Comparison of ENCODE assay signal across 16 cellular contexts in the genomic region with DNA sequence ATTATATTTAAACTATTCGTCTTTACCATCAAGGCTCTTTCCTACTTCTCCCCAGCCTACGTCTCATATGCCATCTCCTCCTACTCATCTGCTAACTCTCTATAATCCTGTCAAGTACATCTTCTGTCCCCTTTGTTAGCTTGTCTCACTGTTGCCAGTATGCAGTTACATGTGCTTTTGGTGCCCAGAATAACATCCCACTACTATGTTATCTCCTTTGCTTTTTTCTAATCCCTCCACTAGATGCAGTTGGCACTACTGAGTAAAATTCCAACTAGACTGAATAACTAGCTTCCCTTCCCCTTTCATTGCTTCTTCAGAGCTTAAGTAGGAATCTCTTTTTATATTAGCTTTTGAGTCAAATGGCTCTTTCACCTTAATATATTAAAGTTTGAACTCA. TPM values are rescaled to one million over a fixed set of nuclear protein-coding genes. Genes with fewer than 3 reads are reported as not detected.
DNase-seq lines count a peak whose midpoint lies in the region; ATAC-seq, FAIRE-seq and TF ChIP-seq lines count a peak whose summit lies in the region.
"Had no signal": no experiment of that assay in that cellular context is flagged by ENCODE, and none has a peak within 500 bp of the region (broad histone marks: within the 10 kb centered on the region; RNA-seq: fewer than 3 reads in every experiment).

No MANE protein-coding gene starts in this region.

- no peaks in the 10 kb centered on the region for H3K36me3 Mint-ChIP-seq in nephron (ENCODE audit: low read depth)
- peaks cover 23% of the 10 kb centered on the region for H3K36me3 Mint-ChIP-seq in activated T-cell treated with anti-CD3 and anti-CD28 coated beads, Interleukin-2, amount 50 U/mL, for 24 hours (ENCODE audit: low read depth)

- POLR2A ChIA-PET in K562 (lab: Yijun Ruan, JAX): interaction anchor here (0.5 to 4.5 kb wide), 5 partner anchors 16 to 1190 kb away, joined by 3 to 47 read pairs (median 4); no protein-coding TSS in a partner anchor

- CTCF ChIA-PET in K562 (lab: Yijun Ruan, JAX; ENCODE audit: low intra/inter-chr PET ratio): interaction anchor here (0.6 to 5.1 kb wide), 7 partner anchors 98 to 520 kb away, joined by 3 to 104 read pairs (median 28); no protein-coding TSS in a partner anchor

- no peak for FAIRE-seq in K562 (lab: Jason Lieb, UNC)
- FAIRE-seq: islet of Langerhans had no signal

- BruUV-seq in K562 (replicated peaks; lab: Mats Ljungman, UMichigan): no TSS peak

- in situ Hi-C loops in K562 (cut with MboI): loop anchor here (5.0 to 10.0 kb wide), 3 partner anchors 169 to 521 kb away; no protein-coding TSS in a partner anchor

- no peak for ATAC-seq in K562
- ATAC-seq: activated T-helper 17 cell treated with anti-CD3 and anti-CD28 coated beads, Interleukin-2, amount 50 U/mL, for 72 hours; naive thymus-derived CD8-positive, alpha-beta T cell had no signal

- 56% methylated on average over 2 of the region's 2 CpGs for WGBS in K562 (ENCODE audit: insufficient coverage, low coverage, missing lambda C conversion rate)

- DNase-seq in CD1c-positive myeloid dendritic cell (ENCODE audit: extremely low spot score): peak; percentile 13
- DNase-seq in NCI-H524 (lab: John Stamatoyannopoulos, UW): peak; percentile 71 to 90
- DNase-seq in K562 (ENCODE audit: extremely low read depth in 1 of 4, low spot score in 3 of 4): no peak
- DNase-seq in activated T-cell treated with anti-CD3 and anti-CD28 coated beads, Interleukin-2, amount 50 U/mL, for 24 hours: no peak
- DNase-seq in activated naive CD4-positive, alpha-beta T cell (lab: John Stamatoyannopoulos, UW): no peak
- DNase-seq in activated effector memory CD4-positive, alpha-beta T cell treated with anti-CD3 and anti-CD28 coated beads, Interleukin-2, amount 50 U/mL, for 16 hours: no peak
- DNase-seq: DMS153; naive thymus-derived CD8-positive, alpha-beta T cell; NCI-H1417; NCI-H2171 treated with DMSO at 0.1 percent for 48 hours had no signal

- H3K27ac Mint-ChIP-seq in nephron: no peak overlapping the region
- H3K27ac Mint-ChIP-seq in activated T-cell treated with anti-CD3 and anti-CD28 coated beads, Interleukin-2, amount 50 U/mL, for 24 hours: no peak overlapping the region
- H3K27ac Mint-ChIP-seq: activated T-helper 17 cell treated with anti-CD3 and anti-CD28 coated beads, Interleukin-2, amount 50 U/mL, for 72 hours; naive thymus-derived CD8-positive, alpha-beta T cell had no signal

- peak overlapping the region in 2 of 3 experiments; percentile 11 to 26 for H3K4me3 Mint-ChIP-seq in nephron
- H3K4me3 Mint-ChIP-seq in activated T-cell treated with anti-CD3 and anti-CD28 coated beads, Interleukin-2, amount 50 U/mL, for 24 hours: no peak overlapping the region
- H3K4me3 Mint-ChIP-seq: activated T-helper 17 cell treated with anti-CD3 and anti-CD28 coated beads, Interleukin-2, amount 50 U/mL, for 72 hours; central memory CD8-positive, alpha-beta T cell; naive thymus-derived CD8-positive, alpha-beta T cell had no signal

- H3K4me1 Mint-ChIP-seq in nephron: peaks cover 22% of the 10 kb centered on the region
- peaks cover 24% of the 10 kb centered on the region for H3K4me1 Mint-ChIP-seq in activated T-cell treated with anti-CD3 and anti-CD28 coated beads, Interleukin-2, amount 50 U/mL, for 24 hours (ENCODE audit: low read depth)

- H4K20me1 ChIP-seq in K562 (replicated peaks; ENCODE audit: control insufficient read depth, insufficient read depth, low read length): no peaks in the 10 kb centered on the region

- no peak for TF ChIP-seq POLR2A in K562 (conservative IDR thresholded peaks at IDR 0.05)

- intact Hi-C loops in K562 (cut with micrococcal nuclease): no loop called here

- peaks cover 4% of the 10 kb centered on the region; the same call in 2 of the 3 replicates for H3K36me3 ChIP-seq in K562 (ENCODE audit: control insufficient read depth, insufficient read depth, low read length)
- H3K36me3 ChIP-seq: BLaER1 treated with 17β-estradiol and CSF1 and Interleukin-3, amounts not matched to agents 10 nM and 100 nM; thoracic aorta had no signal

- H3K9me3 Mint-ChIP-seq in nephron: no peaks in the 10 kb centered on the region
- H3K9me3 Mint-ChIP-seq in activated T-cell treated with anti-CD3 and anti-CD28 coated beads, Interleukin-2, amount 50 U/mL, for 24 hours: no peaks in the 10 kb centered on the region
- H3K9me3 Mint-ChIP-seq: activated T-helper 17 cell treated with anti-CD3 and anti-CD28 coated beads, Interleukin-2, amount 50 U/mL, for 72 hours; central memory CD8-positive, alpha-beta T cell; naive thymus-derived CD8-positive, alpha-beta T cell had no signal

- no peak overlapping the region for H3K4me2 ChIP-seq in K562 (ENCODE audit: insufficient read depth, low read length)
- H3K4me2 ChIP-seq: BLaER1 treated with 17β-estradiol and CSF1 and Interleukin-3, amounts not matched to agents 10 nM and 100 nM had no signal

- H3K4me1 ChIP-seq in K562 (replicated peaks in 1 of 2; ENCODE audit: control insufficient read depth in 2 of 2, insufficient read depth in 2 of 2, low read length in 2 of 2): peaks cover 0 to 5% of the 10 kb centered on the region in 2 experiments; a peak in 1 of 5 replicates

- H3K79me2 ChIP-seq in K562 (ENCODE audit: control insufficient read depth, insufficient read depth, low read length): peaks cover 35% of the 10 kb centered on the region

- no peaks in the 10 kb centered on the region; the same call in 1 of the 2 replicates for H3K9me3 ChIP-seq in K562 (replicated peaks; ENCODE audit: control insufficient read depth, insufficient read depth, low read depth, low read length)
- H3K9me3 ChIP-seq: thoracic aorta had no signal

- no peak overlapping the region for H3K9ac ChIP-seq in K562 (ENCODE audit: insufficient read depth in 1 of 2, low read depth in 2 of 2, low read length in 2 of 2)
- H3K9ac ChIP-seq: BLaER1 treated with 17β-estradiol and CSF1 and Interleukin-3, amounts not matched to agents 10 nM and 100 nM had no signal

- TF ChIP-seq RAD21 in K562 (CRISPR knock-in tag; conservative IDR thresholded peaks at IDR 0.05 in 1 of 2, IDR thresholded peaks at IDR 0.05 in 1 of 2): no peak

- H2AFZ ChIP-seq in K562 (ENCODE audit: low read depth, low read length): no peak overlapping the region

- no peak overlapping the region for H3K27ac ChIP-seq in K562 (ENCODE audit: extremely low read depth, low read depth, low read length)
- H3K27ac ChIP-seq: BLaER1 treated with 17β-estradiol and CSF1 and Interleukin-3, amounts not matched to agents 10 nM and 100 nM; thoracic aorta had no signal

- no peaks in the 10 kb centered on the region for H3K27me3 Mint-ChIP-seq in nephron (ENCODE audit: low read depth)
- H3K27me3 Mint-ChIP-seq in activated T-cell treated with anti-CD3 and anti-CD28 coated beads, Interleukin-2, amount 50 U/mL, for 24 hours: no peaks in the 10 kb centered on the region
- H3K27me3 Mint-ChIP-seq: central memory CD8-positive, alpha-beta T cell; naive thymus-derived CD8-positive, alpha-beta T cell had no signal

- H3K4me3 ChIP-seq in K562: no peak overlapping the region
- H3K4me3 ChIP-seq: BLaER1 treated with 17β-estradiol and CSF1 and Interleukin-3, amounts not matched to agents 10 nM and 100 nM; thoracic aorta had no signal

- no peak for TF ChIP-seq EP300 in K562 (IDR thresholded peaks at IDR 0.05; ENCODE audit: low read length)

- no peaks in the 10 kb centered on the region for H3K27me3 ChIP-seq in K562 (ENCODE audit: control insufficient read depth in 2 of 2, insufficient read depth in 2 of 2, low read length in 2 of 2)
- H3K27me3 ChIP-seq: BLaER1 treated with 17β-estradiol and CSF1 and Interleukin-3, amounts not matched to agents 10 nM and 100 nM had no signal

- TF ChIP-seq CTCF in K562 (IDR thresholded peaks at IDR 0.05 in 2 of 3, conservative IDR thresholded peaks at IDR 0.05 in 1 of 3; ENCODE audit: insufficient read depth in 2 of 3, low read depth in 1 of 3, low read length in 3 of 3): no peak
- TF ChIP-seq CTCF in nephron (IDR thresholded peaks at IDR 0.05; ENCODE audit: unreplicated experiment in 3 of 3): no peak

- H3K9me1 ChIP-seq in K562 (ENCODE audit: control insufficient read depth, insufficient read depth, low read length): no peaks in the 10 kb centered on the region

TF ChIP-seq in K562, 482 proteins besides CTCF, POLR2A, EP300 and RAD21 (continues in another document):
- TF ChIP-seq ADNP (tag; IDR thresholded peaks at IDR 0.05): no peak

RNA-seq across cellular contexts. Expression of a gene that starts 3.0 kb away (rescaled TPM):
- total RNA-seq in K562 (2011; cell fraction: chromatin; rRNA removed; ENCODE audit: low replicate concordance): 71.8 and 190 TPM in 2 replicates
- 40.0 and 50.7 TPM in 2 replicates for total RNA-seq in K562 (2011; cell fraction: nucleolus; rRNA removed)
- 79.3 and 101 TPM in 2 replicates for total RNA-seq in K562 (2011; cell fraction: nucleoplasm; rRNA removed)
- total RNA-seq in K562 (2014; rRNA removed): 45.2 and 46.2 TPM in 2 replicates
- 54.4 and 58.1 TPM in 2 replicates for total RNA-seq in K562 (2014; rRNA removed; fragmentation: Illumina TruSeq; extraction: Trizol)
- 36.0 and 39.4 TPM in 2 replicates for total RNA-seq in K562 (2015; rRNA removed; fragmentation: Illumina TruSeq; extraction: Trizol)
- 42.1 and 49.1 TPM in 2 replicates for total RNA-seq in K562 (2021)
- 40.4 and 41.0 TPM in 2 replicates for polyA plus RNA-seq in K562 (2011; rRNA removed)
- 6.3 and 18.7 TPM in 2 replicates for polyA plus RNA-seq in K562 (2011; cell fraction: cytosol; rRNA removed)
- 49.0 and 78.9 TPM in 2 replicates for polyA plus RNA-seq in K562 (2011; cell fraction: nucleus; rRNA removed)
- 27.7 and 35.0 TPM in 2 replicates for polyA plus RNA-seq in K562 (2012)
- 19.3 and 25.5 TPM in 2 replicates for polyA plus RNA-seq in K562 (2014; fragmentation: Illumina TruSeq; extraction: Trizol)
- 10 to 100 TPM; 23.8 to 30.2 TPM for polyA plus RNA-seq in K562 (2014; fragmentation: Nextera tagmentation; extraction: Ambion mirVana)
- 15.3 and 15.9 TPM in 2 replicates for polyA plus RNA-seq in K562 (2014; rRNA removed)
- 193 and 245 TPM in 2 replicates for polyA minus RNA-seq in K562 (2011; rRNA and poly(A)+ RNA removed)
- 88.1 and 97.8 TPM in 2 replicates for polyA minus RNA-seq in K562 (2011; cell fraction: cytosol; rRNA and poly(A)+ RNA removed)
- 124 and 274 TPM in 2 replicates for polyA minus RNA-seq in K562 (2011; cell fraction: nucleus; rRNA and poly(A)+ RNA removed)

Comparison
In these comparisons a context has a peak if more than half of its experiments do, and no peak if none do; other contexts are left out.
1. DNase-seq: peak in CD1c-positive myeloid dendritic cell (single experiment) and NCI-H524 (2 of 2); none in K562 (0 of 4), activated T-cell treated with anti-CD3 and anti-CD28 coated beads, Interleukin-2, amount 50 U/mL, for 24 hours (single experiment), activated naive CD4-positive, alpha-beta T cell (0 of 4) and activated effector memory CD4-positive, alpha-beta T cell treated with anti-CD3 and anti-CD28 coated beads, Interleukin-2, amount 50 U/mL, for 16 hours (single experiment).